Comparison of ENCODE assay signal across 8 cellular contexts in the genomic region with DNA sequence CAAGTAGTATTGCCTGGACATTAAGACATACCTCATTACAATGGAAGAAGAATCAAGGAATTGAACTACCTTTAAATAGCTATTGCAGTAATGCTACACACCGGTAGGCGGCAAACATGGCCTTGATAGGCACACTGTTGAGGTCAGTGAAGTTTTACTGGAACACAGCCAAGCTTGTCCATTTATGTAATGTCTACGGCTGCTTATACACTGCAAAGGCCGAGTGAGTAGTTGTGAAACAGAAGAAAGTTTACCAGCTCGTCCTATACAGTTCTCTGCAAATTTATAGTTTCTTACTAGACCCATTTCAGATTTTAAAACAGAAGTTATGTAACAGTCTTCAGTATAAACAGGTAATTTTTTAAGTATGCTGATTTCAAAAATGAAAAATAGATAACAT. TPM values are rescaled to one million over a fixed set of nuclear protein-coding genes. Genes with fewer than 3 reads are reported as not detected.
DNase-seq lines count a peak whose midpoint lies in the region; ATAC-seq, FAIRE-seq and TF ChIP-seq lines count a peak whose summit lies in the region.

No MANE protein-coding gene starts in this region.

- TF ChIP-seq POLR2A in GM12878 (IDR thresholded peaks at IDR 0.05; ENCODE audit: low read depth, low read length) = no peak

- H3K27me3 ChIP-seq in CD8-positive, alpha-beta T cell (ENCODE audit: insufficient read depth, low read length) = no peaks in the 10 kb centered on the region
- no peaks in the 10 kb centered on the region for H3K27me3 ChIP-seq in GM12878 (replicated peaks in 1 of 2; ENCODE audit: control insufficient read depth in 2 of 2, insufficient read depth in 2 of 2, low read length in 1 of 2)

- H3K36me3 ChIP-seq in CD8-positive, alpha-beta T cell (ENCODE audit: insufficient read depth, low read length) = no peaks in the 10 kb centered on the region
- peaks cover 1 to 12% of the 10 kb centered on the region in 2 experiments; a peak in 3 of 4 replicates for H3K36me3 ChIP-seq in GM12878 (ENCODE audit: control insufficient read depth in 2 of 2, insufficient read depth in 2 of 2, low read length in 1 of 2)

- TF ChIP-seq RAD21 in GM12878 (IDR thresholded peaks at IDR 0.05; ENCODE audit: insufficient read depth, low read depth, low read length) = peak; percentile 76

- H3K27me3 Mint-ChIP-seq in CD8-positive, alpha-beta T cell (ENCODE audit: low read depth) = no peaks in the 10 kb centered on the region

- no peak overlapping the region for H3K27ac Mint-ChIP-seq in CD8-positive, alpha-beta T cell

- CTCF ChIA-PET in CD8-positive, alpha-beta T cell (lab: Charles Lee) = interaction anchor here (0.7 to 1.4 kb wide), 2 partner anchors 24 to 47 kb away, joined by 3 read pairs; no protein-coding TSS in a partner anchor
- CTCF ChIA-PET in GM12878 (lab: Yijun Ruan, JAX) = interaction anchor here (2.3 kb wide), 1 partner anchor 10 kb away, joined by 7 read pairs; no protein-coding TSS in a partner anchor

- H3K4me1 Mint-ChIP-seq in CD8-positive, alpha-beta T cell (ENCODE audit: low read depth) = no peaks in the 10 kb centered on the region

- no TSS peak for BruUV-seq in GM12878 (replicated peaks; lab: Mats Ljungman, UMichigan)

- no peak overlapping the region for H3K27ac ChIP-seq in CD8-positive, alpha-beta T cell (ENCODE audit: low read depth, low read length)
- no peak overlapping the region for H3K27ac ChIP-seq in GM12878 (ENCODE audit: control insufficient read depth, insufficient read depth)

- no peaks in the 10 kb centered on the region for H3K4me1 ChIP-seq in CD8-positive, alpha-beta T cell (ENCODE audit: insufficient read depth, low read length)
- no peaks in the 10 kb centered on the region for H3K4me1 ChIP-seq in GM12878 (ENCODE audit: control insufficient read depth, insufficient read depth, low read length)

- no peaks in the 10 kb centered on the region for H4K20me1 ChIP-seq in GM12878 (ENCODE audit: control insufficient read depth, insufficient read depth)

- SMC1A ChIA-PET in GM12878 (lab: Charles Lee; ENCODE audit: uncharacterized antibody, unreplicated experiment) = interaction anchor here (0.9 kb wide), 1 partner anchor 16 kb away, joined by 3 read pairs; no protein-coding TSS in a partner anchor

- H3K9me3 Mint-ChIP-seq in CD8-positive, alpha-beta T cell = no peaks in the 10 kb centered on the region

- H2AFZ ChIP-seq in GM12878 (ENCODE audit: control insufficient read depth, low read depth, low read length) = no peak overlapping the region

- no peak overlapping the region for H3K4me3 ChIP-seq in CD8-positive, alpha-beta T cell (ENCODE audit: low read depth, low read length)
- no peak overlapping the region for H3K4me3 ChIP-seq in GM12878

- TF ChIP-seq EP300 in GM12878 (IDR thresholded peaks at IDR 0.05; ENCODE audit: borderline replicate concordance in 1 of 2, control insufficient read depth in 1 of 2, low read depth in 2 of 2, low read length in 2 of 2) = no peak

- RAD21 ChIA-PET in GM12878 (lab: Charles Lee; ENCODE audit: unreplicated experiment) = no interaction called here

- peaks cover 54% of the 10 kb centered on the region for H3K36me3 Mint-ChIP-seq in CD8-positive, alpha-beta T cell

- no peaks in the 10 kb centered on the region for H3K9me3 ChIP-seq in CD8-positive, alpha-beta T cell (ENCODE audit: low read length)
- H3K9me3 ChIP-seq in GM12878 (replicated peaks; ENCODE audit: control insufficient read depth, insufficient read depth, low read length) = no peaks in the 10 kb centered on the region

- peak; percentile 29 for TF ChIP-seq CTCF in CD8-positive, alpha-beta T cell (IDR thresholded peaks at IDR 0.05)
- TF ChIP-seq CTCF in GM12878 (IDR thresholded peaks at IDR 0.05 in 2 of 3, conservative IDR thresholded peaks at IDR 0.05 in 1 of 3; ENCODE audit: control insufficient read depth in 2 of 3, extremely low read depth in 1 of 3, insufficient read depth in 1 of 3, low read depth in 3 of 3, low read length in 3 of 3) = peak in 1 of 3 experiments; percentile 61; a peak in 3 of 6 replicates

- H3K79me2 ChIP-seq in GM12878 (ENCODE audit: control insufficient read depth, insufficient read depth, low read length) = no peaks in the 10 kb centered on the region

- DNase-seq in CD8-positive, alpha-beta T cell = peak in 1 of 7 experiments; percentile 14
- DNase-seq in H4 (ENCODE audit: low spot score) = peak; percentile 88
- peak; percentile 7 for DNase-seq in NCI-H524 treated with DMSO at 0.1 percent for 48 hours (lab: John Stamatoyannopoulos, UW)
- no peak for DNase-seq in GM12878 (ENCODE audit: low read depth, low spot score)
- DNase-seq in hippocampal formation (lab: John Stamatoyannopoulos, UW) = peak; percentile 39 to 82
- DNase-seq in sciatic nerve (ENCODE audit: low spot score) = peak; percentile 79
- no peak for DNase-seq in NCI-H2107 treated with DMSO at 0.1 percent for 48 hours (lab: John Stamatoyannopoulos, UW; ENCODE audit: unreplicated experiment)

- ATAC-seq in CD8-positive, alpha-beta T cell = no peak
- ATAC-seq in GM12878 (no peak), sciatic nerve (peak; percentile 95), HG02623 (IDR thresholded peaks at IDR 0.05; ENCODE audit: unreplicated experiment) (no peak)

- POLR2A ChIA-PET in CD8-positive, alpha-beta T cell (lab: Charles Lee) = no interaction called here
- POLR2A ChIA-PET in GM12878 (lab: Charles Lee) = interaction anchor here (1.1 kb wide), 1 partner anchor 9 kb away, joined by 5 read pairs; no protein-coding TSS in a partner anchor

- no peak overlapping the region for H3K4me2 ChIP-seq in GM12878 (ENCODE audit: control insufficient read depth, insufficient read depth)

- in situ Hi-C loops in GM12878 (cut with MboI) = no loop called here

- intact Hi-C loops in CD8-positive, alpha-beta T cell (cut with DNase I, micrococcal nuclease) = no loop called here
- intact Hi-C loops in GM12878 (cut with micrococcal nuclease; ENCODE audit: unreplicated experiment) = no loop called here
- intact Hi-C loops in sciatic nerve (cut with DNase I) = no loop called here

- no peak overlapping the region for H3K4me3 Mint-ChIP-seq in CD8-positive, alpha-beta T cell

- H3K9ac ChIP-seq in GM12878 (ENCODE audit: control insufficient read depth, insufficient read depth, low read length) = no peak overlapping the region

- WGBS in GM12878 (ENCODE audit: insufficient coverage, insufficient replicate concordance, low lambda C conversion rate, missing lambda C conversion rate) = 49% methylated on average over 5 of the region's 5 CpGs

- no peak for FAIRE-seq in GM12878 (lab: Jason Lieb, UNC)

TF ChIP-seq in GM12878, 131 proteins besides CTCF, POLR2A, EP300 and RAD21:
- peak; percentile 57; the same call in 1 of the 2 replicates for TF ChIP-seq RUNX3 (IDR thresholded peaks at IDR 0.05; ENCODE audit: low read length)
- no peak for TF ChIP-seq MEF2B (IDR thresholded peaks at IDR 0.05; ENCODE audit: partially characterized antibody, poor library complexity, severe bottlenecking)
- 0 out of 2 replicates have a peak, but pooled peaks have one; percentile 14 for TF ChIP-seq YY1 (IDR thresholded peaks at IDR 0.05; ENCODE audit: low read depth, low read length)

RNA-seq across cellular contexts. Expression of a gene that starts 38.8 kb away (rescaled TPM):
- total RNA-seq in CD8-positive, alpha-beta T cell = 10 to 100 TPM; 35.1 to 40.1 TPM
- total RNA-seq in H4 (2014; rRNA removed; shearing (Covaris generic)) = 56.3 and 70.2 TPM in 2 replicates
- 54.9 and 61.5 TPM in 2 replicates for total RNA-seq in GM12878 (2013; cell fraction: nucleolus; rRNA removed)
- total RNA-seq in GM12878 (2014; rRNA removed) (33.4 and 39.2 TPM in 2 replicates), GM12878 (2014; rRNA removed; fragmentation: Illumina TruSeq; extraction: Trizol) (38.0 and 39.1 TPM in 2 replicates), GM12878 (2021) (40.5 and 42.2 TPM in 2 replicates), sciatic nerve (145 TPM)
- 12.8 TPM for polyA plus RNA-seq in GM12878 (2011; ENCODE audit: low read depth)
- polyA plus RNA-seq in GM12878 (2011; rRNA removed) (24.8 and 26.1 TPM in 2 replicates), GM12878 (2014; fragmentation: Illumina TruSeq; extraction: Trizol) (44.4 and 53.6 TPM in 2 replicates), GM12878 (2014; fragmentation: Nextera tagmentation; extraction: Ambion mirVana) (10 to 100 TPM; 10.9 to 14.1 TPM), GM12878 (2014; rRNA removed) (27.3 and 31.2 TPM in 2 replicates), GM12878 (2016; fragmentation: Nextera tagmentation; extraction: Ambion mirVana) (10 to 100 TPM; 20.4 to 21.2 TPM)
- 26.9 and 28.1 TPM in 2 replicates for polyA plus RNA-seq in GM12878 (2011; cell fraction: cytosol; rRNA removed)
- polyA plus RNA-seq in GM12878 (2011; cell fraction: nucleus; rRNA removed) = 28.0 and 28.4 TPM in 2 replicates
- 13.1 and 15.1 TPM in 2 replicates for polyA plus RNA-seq in GM12878 (2012)
- polyA minus RNA-seq in GM12878 (2011; rRNA and poly(A)+ RNA removed) = 40.3 and 66.2 TPM in 2 replicates
- polyA minus RNA-seq in GM12878 (2011; cell fraction: cytosol; rRNA and poly(A)+ RNA removed) = 10.7 and 17.4 TPM in 2 replicates
- polyA minus RNA-seq in GM12878 (2011; cell fraction: nucleus; rRNA and poly(A)+ RNA removed) = 18.3 and 32.8 TPM in 2 replicates

Comparison
In these comparisons a context has a peak if more than half of its experiments do, and no peak if none do; other contexts are left out.
1. DNase-seq: peak in H4 (single experiment), NCI-H524 treated with DMSO at 0.1 percent for 48 hours (single experiment), hippocampal formation (2 of 2) and sciatic nerve (single experiment); none in GM12878 (single experiment) and NCI-H2107 treated with DMSO at 0.1 percent for 48 hours (single experiment).